17 cellular contexts compared by ENCODE assay signal in genomic region chr20:59925359-59925758, GRCh38. TPM values are rescaled to one million over a fixed set of nuclear protein-coding genes. Genes with fewer than 3 reads are reported as not detected.
DNase-seq lines count a peak whose midpoint lies in the region; ATAC-seq, FAIRE-seq and TF ChIP-seq lines count a peak whose summit lies in the region.
"Had no signal": no experiment of that assay in that cellular context is flagged by ENCODE, and none has a peak within 500 bp of the region (broad histone marks: within the 10 kb centered on the region; RNA-seq: fewer than 3 reads in every experiment).

No MANE protein-coding gene starts in this region.

- no peak for ATAC-seq in Panc1
- ATAC-seq in stimulated activated naive CD8-positive, alpha-beta T cell treated with anti-CD3 and anti-CD28 coated beads, Interleukin-15, amount 100 ng/mL, for 72 hours: no peak
- no peak for ATAC-seq in activated T-cell treated with anti-CD3 and anti-CD28 coated beads, Interleukin-2, amount 50 U/mL, for 4 hours
- ATAC-seq: A549, GM23338 had no signal

- H3K27me3 Mint-ChIP-seq in mesothelial cell of epicardium (ENCODE audit: low read depth): no peaks in the 10 kb centered on the region
- H3K27me3 Mint-ChIP-seq in stimulated activated naive CD8-positive, alpha-beta T cell treated with anti-CD3 and anti-CD28 coated beads, Interleukin-15, amount 100 ng/mL, for 72 hours: no peaks in the 10 kb centered on the region
- peaks cover 2% of the 10 kb centered on the region for H3K27me3 Mint-ChIP-seq in activated T-cell treated with anti-CD3 and anti-CD28 coated beads, Interleukin-2, amount 50 U/mL, for 4 hours (ENCODE audit: low read depth)

- H3K27ac ChIP-seq in Panc1 (ENCODE audit: low read length): peak overlapping the region; percentile 71
- H3K27ac ChIP-seq: A549, C4-2B had no signal

- no peaks in the 10 kb centered on the region for H3K9me3 Mint-ChIP-seq in mesothelial cell of epicardium
- no peaks in the 10 kb centered on the region for H3K9me3 Mint-ChIP-seq in stimulated activated naive CD8-positive, alpha-beta T cell treated with anti-CD3 and anti-CD28 coated beads, Interleukin-15, amount 100 ng/mL, for 72 hours
- no peaks in the 10 kb centered on the region for H3K9me3 Mint-ChIP-seq in activated T-cell treated with anti-CD3 and anti-CD28 coated beads, Interleukin-2, amount 50 U/mL, for 4 hours
- H3K9me3 Mint-ChIP-seq: CD4-positive, alpha-beta memory T cell; GM23338 had no signal

- POLR2A ChIA-PET in Panc1 (lab: Charles Lee): no interaction called here

- no peaks in the 10 kb centered on the region for H3K36me3 Mint-ChIP-seq in mesothelial cell of epicardium
- no peaks in the 10 kb centered on the region for H3K36me3 Mint-ChIP-seq in activated T-cell treated with anti-CD3 and anti-CD28 coated beads, Interleukin-2, amount 50 U/mL, for 4 hours (ENCODE audit: insufficient read depth)
- H3K36me3 Mint-ChIP-seq: CD4-positive, alpha-beta memory T cell had no signal

- H3K4me1 Mint-ChIP-seq in mesothelial cell of epicardium: peaks cover 38% of the 10 kb centered on the region
- no peaks in the 10 kb centered on the region for H3K4me1 Mint-ChIP-seq in stimulated activated naive CD8-positive, alpha-beta T cell treated with anti-CD3 and anti-CD28 coated beads, Interleukin-15, amount 100 ng/mL, for 72 hours
- H3K4me1 Mint-ChIP-seq in activated T-cell treated with anti-CD3 and anti-CD28 coated beads, Interleukin-2, amount 50 U/mL, for 4 hours (ENCODE audit: low read depth): no peaks in the 10 kb centered on the region
- H3K4me1 Mint-ChIP-seq: CD4-positive, alpha-beta memory T cell had no signal

- no peaks in the 10 kb centered on the region for H3K9me3 ChIP-seq in Panc1 (ENCODE audit: control insufficient read depth, insufficient read depth, low read depth, low read length)
- H3K9me3 ChIP-seq: A549, BE2C had no signal

- H3K4me3 Mint-ChIP-seq in mesothelial cell of epicardium: no peak overlapping the region
- H3K4me3 Mint-ChIP-seq in stimulated activated naive CD8-positive, alpha-beta T cell treated with anti-CD3 and anti-CD28 coated beads, Interleukin-15, amount 100 ng/mL, for 72 hours: no peak overlapping the region
- H3K4me3 Mint-ChIP-seq in activated T-cell treated with anti-CD3 and anti-CD28 coated beads, Interleukin-2, amount 50 U/mL, for 4 hours: no peak overlapping the region
- H3K4me3 Mint-ChIP-seq: CD4-positive, alpha-beta memory T cell; GM23338 had no signal

- intact Hi-C loops in Panc1 (cut with micrococcal nuclease; ENCODE audit: unreplicated experiment): no loop called here
- intact Hi-C loops in cardiac septum (cut with DNase I): no loop called here

- no peak overlapping the region for H3K4me3 ChIP-seq in Panc1 (ENCODE audit: low read depth in 2 of 2, low read length in 2 of 2)
- H3K4me3 ChIP-seq: A549, GM23338 had no signal

- CTCF ChIA-PET in Panc1 (lab: Charles Lee): no interaction called here

- DNase-seq in HTR-8/SVneo (ENCODE audit: insufficient read length, low spot score) (no peak), Panc1 (ENCODE audit: low read depth, low spot score) (no peak), mesothelial cell of epicardium (ENCODE audit: low spot score in 2 of 2, unreplicated experiment in 2 of 2) (no peak), cardiac septum (ENCODE audit: low spot score) (no peak), HK-2 (ENCODE audit: unreplicated experiment) (no peak)
- no peak for DNase-seq in stimulated activated naive CD8-positive, alpha-beta T cell treated with anti-CD3 and anti-CD28 coated beads, Interleukin-15, amount 100 ng/mL, for 72 hours
- DNase-seq in activated T-cell treated with anti-CD3 and anti-CD28 coated beads, Interleukin-2, amount 50 U/mL, for 4 hours: no peak
- DNase-seq: BE2C; CD4-positive, alpha-beta memory T cell; DMS153; H7 had no signal

- peak; percentile 80 for FAIRE-seq in HTR-8/SVneo (lab: Jason Lieb, UNC)
- FAIRE-seq: A549, D721Med, G401.6, GM12891 had no signal

- in situ Hi-C loops in Panc1 (cut with HindIII; ENCODE audit: low pct_unique_long_range_greater_than_20kb, low sequenced_read_pairs): no loop called here

- TF ChIP-seq CTCF in Panc1 (IDR thresholded peaks at IDR 0.05) (no peak), mesothelial cell of epicardium (IDR thresholded peaks at IDR 0.05; ENCODE audit: unreplicated experiment) (no peak)

- no peaks in the 10 kb centered on the region for H3K27me3 ChIP-seq in Panc1 (ENCODE audit: control insufficient read depth, insufficient read depth, low read length)

- H3K4me1 ChIP-seq in Panc1 (ENCODE audit: control insufficient read depth, insufficient read depth, low read length): peaks cover 31% of the 10 kb centered on the region
- H3K4me1 ChIP-seq: BE2C had no signal

- H3K36me3 ChIP-seq in Panc1 (ENCODE audit: control insufficient read depth, insufficient read depth, low read length): peaks cover 7% of the 10 kb centered on the region; the same call in 1 of the 2 replicates
- H3K36me3 ChIP-seq: BE2C had no signal

- no TSS peak for BruUV-seq in Panc1 (replicated peaks; lab: Mats Ljungman, UMichigan)

- H3K27ac Mint-ChIP-seq in mesothelial cell of epicardium: peak overlapping the region; percentile 84
- H3K27ac Mint-ChIP-seq in stimulated activated naive CD8-positive, alpha-beta T cell treated with anti-CD3 and anti-CD28 coated beads, Interleukin-15, amount 100 ng/mL, for 72 hours: no peak overlapping the region
- H3K27ac Mint-ChIP-seq: CD4-positive, alpha-beta memory T cell; GM23338 had no signal

RNA-seq across cellular contexts. Expression of gene SYCP2, which starts 8.1 kb away (rescaled TPM):
- total RNA-seq in Panc1 (2021; ENCODE audit: unreplicated experiment) (39.7 TPM), mesothelial cell of epicardium (1.8 to 2.8 TPM (median 2.3 TPM) in 3 replicates), cardiac septum (0.94 TPM)
- 12.9 TPM for polyA plus RNA-seq in Panc1 (2012; ENCODE audit: insufficient read length)
- 1 to 10 TPM; 1.1 to 2.5 (median 2.1) TPM for total RNA-seq in activated T-cell treated with anti-CD3 and anti-CD28 coated beads, Interleukin-2, amount 50 U/mL, for 4 hours
- total RNA-seq: H7 had no signal

RNA-seq across cellular contexts. Expression of gene PPP1R3D, which starts 14.7 kb away (rescaled TPM):
- total RNA-seq in Panc1 (2021; ENCODE audit: unreplicated experiment): 7.9 TPM
- 5.1 TPM for polyA plus RNA-seq in Panc1 (2012; ENCODE audit: insufficient read length)
- total RNA-seq in mesothelial cell of epicardium: 4.5 to 5.1 TPM (median 4.5 TPM) in 3 replicates
- total RNA-seq in cardiac septum: 7.2 TPM
- 1 to 10 TPM; 3.5 to 4.2 (median 4.1) TPM for total RNA-seq in activated T-cell treated with anti-CD3 and anti-CD28 coated beads, Interleukin-2, amount 50 U/mL, for 4 hours

RNA-seq across cellular contexts. Expression of gene FAM217B, which starts 14.8 kb away (rescaled TPM):
- total RNA-seq in Panc1 (2021; ENCODE audit: unreplicated experiment): 24.4 TPM
- polyA plus RNA-seq in Panc1 (2012; ENCODE audit: insufficient read length): 8.7 TPM
- 22.3 to 27.5 TPM (median 25.7 TPM) in 3 replicates for total RNA-seq in mesothelial cell of epicardium
- 15.6 TPM for total RNA-seq in cardiac septum
- total RNA-seq in activated T-cell treated with anti-CD3 and anti-CD28 coated beads, Interleukin-2, amount 50 U/mL, for 4 hours: 10 to 100 TPM; 21.6 to 26.6 (median 23.3) TPM

RNA-seq across cellular contexts. Expression of gene CDH26, which starts 32.9 kb away (rescaled TPM):
- total RNA-seq in Panc1 (2021; ENCODE audit: unreplicated experiment): 0.46 TPM
- 0.13 TPM for polyA plus RNA-seq in Panc1 (2012; ENCODE audit: insufficient read length)
- total RNA-seq in mesothelial cell of epicardium: 0.49 to 0.88 TPM (median 0.71 TPM) in 3 replicates
- 0.54 TPM for total RNA-seq in cardiac septum
- total RNA-seq in activated T-cell treated with anti-CD3 and anti-CD28 coated beads, Interleukin-2, amount 50 U/mL, for 4 hours: 1 to 10 TPM in 1 of 3 donors, under 1 TPM in 2; 0.58 to 1.6 (median 0.84) TPM

Comparison
In these comparisons a context has a peak if more than half of its experiments do, and no peak if none do; other contexts are left out.
1. RNA of gene SYCP2, which starts 8.1 kb away (total RNA-seq): 39.7 TPM in Panc1 (single experiment); 1.8 to 2.8 TPM in mesothelial cell of epicardium, 1.1 to 2.5 TPM in activated T-cell treated with anti-CD3 and anti-CD28 coated beads, Interleukin-2, amount 50 U/mL, for 4 hours and 0.94 TPM in cardiac septum (single experiment); every median in the first group is over 10 times any median in the second.